In genomic region chr9:128159784-128160602, GRCh38 we compare ENCODE assay signal across 1 cellular context.
A peak's percentile ranks its signal among the peaks of the same experiment; 100 is the strongest.
TF ChIP-seq lines count a peak whose summit lies in the region.

BBLN (plus strand) TSS chr9:128160265; CDS start chr9:128160408, 143 bp downstream.

TF ChIP-seq in HepG2, 621 proteins besides CTCF, POLR2A, EP300 and RAD21 (continued from another document and continues in another):
- TF ChIP-seq STAG1 (CRISPR knock-in tag; IDR thresholded peaks at IDR 0.05): no peak
- TF ChIP-seq ZNF296 (CRISPR knock-in tag; conservative IDR thresholded peaks at IDR 0.05): no peak
- TF ChIP-seq PCBP2 (optimal IDR thresholded peaks at IDR 0.05; ENCODE audit: low read depth, low read length, poor library complexity, severe bottlenecking): no peak
- no peak for TF ChIP-seq CC2D1A (CRISPR knock-in tag; IDR thresholded peaks at IDR 0.05)
- TF ChIP-seq SNAPC5 (CRISPR knock-in tag; IDR thresholded peaks at IDR 0.05; ENCODE audit: borderline replicate concordance): no peak
- TF ChIP-seq ZNF543 (CRISPR knock-in tag; IDR thresholded peaks at IDR 0.05): 0 out of 2 replicates have a peak, but pooled peaks have one; percentile 53
- peak; percentile 65; the same call in 1 of the 2 replicates for TF ChIP-seq ZFY (CRISPR knock-in tag; IDR thresholded peaks at IDR 0.05)
- no peak for TF ChIP-seq BRCA1 (CRISPR knock-in tag; IDR thresholded peaks at IDR 0.05)
- TF ChIP-seq TIGD3 (CRISPR knock-in tag; IDR thresholded peaks at IDR 0.05; ENCODE audit: borderline replicate concordance): no peak
- TF ChIP-seq ZNF589 (CRISPR knock-in tag; conservative IDR thresholded peaks at IDR 0.05): 0 out of 2 replicates have a peak, but pooled peaks have one; percentile 5
- no peak for TF ChIP-seq CEBPB (IDR thresholded peaks at IDR 0.05; ENCODE audit: borderline replicate concordance, low read depth, low read length)
- no peak for TF ChIP-seq NR2F6 (IDR thresholded peaks at IDR 0.05)
- TF ChIP-seq NR2F6 (CRISPR knock-in tag; IDR thresholded peaks at IDR 0.05): peak; percentile 22; the same call in 1 of the 2 replicates
- no peak for TF ChIP-seq NR2F1 (CRISPR knock-in tag; IDR thresholded peaks at IDR 0.05)
- TF ChIP-seq NFYC (CRISPR knock-in tag; IDR thresholded peaks at IDR 0.05): no peak
- TF ChIP-seq RARA (CRISPR knock-in tag; IDR thresholded peaks at IDR 0.05): no peak
- peak; percentile 40 for TF ChIP-seq ZEB1 (IDR thresholded peaks at IDR 0.05; ENCODE audit: insufficient replicate concordance, low read depth)
- TF ChIP-seq ZBTB10 (CRISPR knock-in tag; IDR thresholded peaks at IDR 0.05; ENCODE audit: borderline replicate concordance): no peak
- no peak for TF ChIP-seq TEAD2 (CRISPR knock-in tag; IDR thresholded peaks at IDR 0.05)
- no peak for TF ChIP-seq LCORL (IDR thresholded peaks at IDR 0.05)
- 0 out of 2 replicates have a peak, but pooled peaks have one; percentile 16 for TF ChIP-seq LCORL (CRISPR knock-in tag; IDR thresholded peaks at IDR 0.05)
- TF ChIP-seq NFAT5 (CRISPR knock-in tag; IDR thresholded peaks at IDR 0.05): no peak
- TF ChIP-seq DMAP1 (CRISPR knock-in tag; IDR thresholded peaks at IDR 0.05): 0 out of 2 replicates have a peak, but pooled peaks have one; percentile 26
- no peak for TF ChIP-seq SMARCC2 (IDR thresholded peaks at IDR 0.05)
- no peak for TF ChIP-seq LBX2 (CRISPR knock-in tag; IDR thresholded peaks at IDR 0.05; ENCODE audit: borderline replicate concordance)
- no peak for TF ChIP-seq GATA4 (IDR thresholded peaks at IDR 0.05; ENCODE audit: borderline replicate concordance, low read depth)
- TF ChIP-seq ZNF691 (CRISPR knock-in tag; IDR thresholded peaks at IDR 0.05; ENCODE audit: borderline replicate concordance, low read depth): no peak
- peak; percentile 61 for TF ChIP-seq KDM5B (CRISPR knock-in tag; IDR thresholded peaks at IDR 0.05; ENCODE audit: borderline replicate concordance)
- no peak for TF ChIP-seq THYN1 (CRISPR knock-in tag; IDR thresholded peaks at IDR 0.05; ENCODE audit: borderline replicate concordance, low read depth)
- peak; percentile 62; the same call in 1 of the 2 replicates for TF ChIP-seq NFKB2 (CRISPR knock-in tag; IDR thresholded peaks at IDR 0.05; ENCODE audit: borderline replicate concordance)
- peak; percentile 65; the same call in 1 of the 2 replicates for TF ChIP-seq CREB1 (IDR thresholded peaks at IDR 0.05)
- TF ChIP-seq CREB1 (CRISPR knock-in tag; IDR thresholded peaks at IDR 0.05): no peak
- TF ChIP-seq ZSCAN22 (CRISPR knock-in tag; IDR thresholded peaks at IDR 0.05): no peak
- peak; percentile 64; the same call in 1 of the 2 replicates for TF ChIP-seq BRF2 (CRISPR knock-in tag; IDR thresholded peaks at IDR 0.05)
- peak; percentile 47; the same call in 1 of the 2 replicates for TF ChIP-seq ZNF747 (CRISPR knock-in tag; IDR thresholded peaks at IDR 0.05; ENCODE audit: borderline replicate concordance)
- TF ChIP-seq NFIB (CRISPR knock-in tag; IDR thresholded peaks at IDR 0.05; ENCODE audit: borderline replicate concordance): no peak
- no peak for TF ChIP-seq CCDC6 (CRISPR knock-in tag; IDR thresholded peaks at IDR 0.05)
- TF ChIP-seq HOMEZ (CRISPR knock-in tag; IDR thresholded peaks at IDR 0.05; ENCODE audit: low read depth): no peak
- TF ChIP-seq FOXA1 (IDR thresholded peaks at IDR 0.05): no peak
- TF ChIP-seq FOXA1 (CRISPR knock-in tag; IDR thresholded peaks at IDR 0.05): no peak
- no peak for TF ChIP-seq MLXIP (CRISPR knock-in tag; IDR thresholded peaks at IDR 0.05; ENCODE audit: borderline replicate concordance)
- no peak for TF ChIP-seq ELF4 (CRISPR knock-in tag; IDR thresholded peaks at IDR 0.05; ENCODE audit: borderline replicate concordance)
- no peak for TF ChIP-seq NFE2L2 (IDR thresholded peaks at IDR 0.05; ENCODE audit: low read length)
- no peak; the same call in 1 of the 2 replicates for TF ChIP-seq ZNF567 (CRISPR knock-in tag; IDR thresholded peaks at IDR 0.05; ENCODE audit: borderline replicate concordance)
- TF ChIP-seq IRF1 (CRISPR knock-in tag; IDR thresholded peaks at IDR 0.05; ENCODE audit: low read depth): no peak
- no peak for TF ChIP-seq PCBP1 (IDR thresholded peaks at IDR 0.05; ENCODE audit: borderline replicate concordance, low read depth, low read length)
- peak; percentile 66; the same call in 1 of the 2 replicates for TF ChIP-seq ZNF350 (CRISPR knock-in tag; IDR thresholded peaks at IDR 0.05; ENCODE audit: borderline replicate concordance, low read depth)
- no peak for TF ChIP-seq HNRNPH1 (optimal IDR thresholded peaks at IDR 0.05; ENCODE audit: low read depth, low read length)
- TF ChIP-seq IRF2 (CRISPR knock-in tag; IDR thresholded peaks at IDR 0.05): 0 out of 2 replicates have a peak, but pooled peaks have one; percentile 15
- no peak for TF ChIP-seq ZBTB3 (CRISPR knock-in tag; IDR thresholded peaks at IDR 0.05; ENCODE audit: borderline replicate concordance, low read depth)
- TF ChIP-seq ZNF143 (CRISPR knock-in tag; IDR thresholded peaks at IDR 0.05): no peak
- peak; percentile 53; the same call in 1 of the 2 replicates for TF ChIP-seq MXD4 (CRISPR knock-in tag; IDR thresholded peaks at IDR 0.05)
- TF ChIP-seq AKAP8 (CRISPR knock-in tag; IDR thresholded peaks at IDR 0.05): 0 out of 2 replicates have a peak, but pooled peaks have one; percentile 5
- TF ChIP-seq ATF7 (IDR thresholded peaks at IDR 0.05): no peak
- TF ChIP-seq ATF7 (CRISPR knock-in tag; IDR thresholded peaks at IDR 0.05): no peak
